ENCODE assay signal across 18 cellular contexts in genomic region chr11:2787816-2788750, GRCh38.
DNase-seq lines count a peak whose midpoint lies in the region; ATAC-seq and TF ChIP-seq lines count a peak whose summit lies in the region.
"Had no signal": no experiment of that assay in that cellular context is flagged by ENCODE, and none has a peak within 500 bp of the region (broad histone marks: within the 10 kb centered on the region; RNA-seq: fewer than 3 reads in every experiment).

No MANE protein-coding gene starts in this region.

- H3K27ac ChIP-seq in coronary artery (no peak overlapping the region), left lung (no peak overlapping the region), smooth muscle cell (ENCODE audit: low read depth) (no peak overlapping the region), trophoblast cell (ENCODE audit: low read depth, low read length) (no peak overlapping the region)
- H3K27ac ChIP-seq: HL-60, psoas muscle had no signal

- no peaks in the 10 kb centered on the region for H3K79me2 ChIP-seq in smooth muscle cell (ENCODE audit: low read depth)
- H3K79me2 ChIP-seq in trophoblast cell (ENCODE audit: control insufficient read depth, insufficient read depth, low read length, poor library complexity) = no peaks in the 10 kb centered on the region

- H3K36me3 ChIP-seq in left lung = no peaks in the 10 kb centered on the region
- H3K36me3 ChIP-seq in smooth muscle cell (ENCODE audit: low read depth) = no peaks in the 10 kb centered on the region
- no peaks in the 10 kb centered on the region for H3K36me3 ChIP-seq in trophoblast cell (ENCODE audit: control insufficient read depth in 1 of 2, insufficient read depth in 2 of 2, low read length in 2 of 2)
- H3K36me3 ChIP-seq: gastroesophageal sphincter, MG63 had no signal

- no peaks in the 10 kb centered on the region for H3K9me3 Mint-ChIP-seq in activated CD4-positive, alpha-beta memory T cell treated with anti-CD3 and anti-CD28 coated beads for 36 hours
- H3K9me3 Mint-ChIP-seq in activated CD4-positive, alpha-beta memory T cell treated with anti-CD3 and anti-CD28 coated beads, Interleukin-2, amount 10 ng/mL, durations not matched to agents 7 days and 5 days = no peaks in the 10 kb centered on the region
- H3K9me3 Mint-ChIP-seq: activated CD4-positive, alpha-beta T cell treated with anti-CD3 and anti-CD28 coated beads, Interleukin-2, amount 10 ng/mL, durations not matched to agents 7 days and 5 days had no signal

- H3K4me2 ChIP-seq in smooth muscle cell (peak overlapping the region; percentile 71), trophoblast cell (ENCODE audit: low read length) (no peak overlapping the region)

- H4K20me1 ChIP-seq in smooth muscle cell (ENCODE audit: low read depth) = no peaks in the 10 kb centered on the region

- no peaks in the 10 kb centered on the region for H3K9me3 ChIP-seq in left lung
- H3K9me3 ChIP-seq in smooth muscle cell (replicated peaks; ENCODE audit: low read depth) = no peaks in the 10 kb centered on the region
- H3K9me3 ChIP-seq in trophoblast cell (ENCODE audit: insufficient read depth, low read depth, low read length) = peaks cover 4% of the 10 kb centered on the region
- H3K9me3 ChIP-seq: gastroesophageal sphincter, MG63, psoas muscle had no signal

- no peaks in the 10 kb centered on the region for H3F3A ChIP-seq in smooth muscle cell (ENCODE audit: low read depth)

- no peak overlapping the region for H2BK5ac ChIP-seq in trophoblast cell (ENCODE audit: low read depth, low read length, poor library complexity)

- H4K12ac ChIP-seq in trophoblast cell (ENCODE audit: low read depth, low read length) = no peak overlapping the region

- H3K14ac ChIP-seq in trophoblast cell (ENCODE audit: low read length) = no peak overlapping the region

- H3K9ac ChIP-seq in smooth muscle cell (ENCODE audit: low read depth) (no peak overlapping the region), trophoblast cell (ENCODE audit: low read length) (no peak overlapping the region)

- H3K79me1 ChIP-seq in trophoblast cell (ENCODE audit: low read length) = no peaks in the 10 kb centered on the region

- CTCF ChIA-PET in activated CD4-positive, alpha-beta memory T cell treated with anti-CD3 and anti-CD28 coated beads for 36 hours (lab: Charles Lee) = no interaction called here
- CTCF ChIA-PET in activated CD4-positive, alpha-beta memory T cell treated with anti-CD3 and anti-CD28 coated beads, Interleukin-2, amount 10 ng/mL, durations not matched to agents 7 days and 5 days (lab: Charles Lee) = no interaction called here

- H3K36me3 Mint-ChIP-seq in activated CD4-positive, alpha-beta memory T cell treated with anti-CD3 and anti-CD28 coated beads for 36 hours = peaks cover 2% of the 10 kb centered on the region
- H3K36me3 Mint-ChIP-seq in activated CD4-positive, alpha-beta memory T cell treated with anti-CD3 and anti-CD28 coated beads, Interleukin-2, amount 10 ng/mL, durations not matched to agents 7 days and 5 days (ENCODE audit: low read depth) = no peaks in the 10 kb centered on the region

- POLR2A ChIA-PET in activated CD4-positive, alpha-beta memory T cell treated with anti-CD3 and anti-CD28 coated beads for 36 hours (lab: Charles Lee) = no interaction called here
- POLR2A ChIA-PET in activated CD4-positive, alpha-beta memory T cell treated with anti-CD3 and anti-CD28 coated beads, Interleukin-2, amount 10 ng/mL, durations not matched to agents 7 days and 5 days (lab: Charles Lee) = no interaction called here

- WGBS in smooth muscle cell (ENCODE audit: low lambda C conversion rate) = 68% methylated on average over 23 of the region's 24 CpGs
- WGBS in trophoblast cell (ENCODE audit: extremely low coverage, insufficient coverage, insufficient read length) = no CpG with 5 or more reads among the region's 24 CpGs

- no peak overlapping the region for H3K27ac Mint-ChIP-seq in activated CD4-positive, alpha-beta memory T cell treated with anti-CD3 and anti-CD28 coated beads for 36 hours
- no peak overlapping the region for H3K27ac Mint-ChIP-seq in activated CD4-positive, alpha-beta memory T cell treated with anti-CD3 and anti-CD28 coated beads, Interleukin-2, amount 10 ng/mL, durations not matched to agents 7 days and 5 days
- H3K27ac Mint-ChIP-seq: activated CD4-positive, alpha-beta T cell treated with anti-CD3 and anti-CD28 coated beads, Interleukin-2, amount 10 ng/mL, durations not matched to agents 7 days and 5 days; T-helper 17 cell had no signal

- no peak overlapping the region for H3K4ac ChIP-seq in trophoblast cell (ENCODE audit: low read depth, low read length)

- H2AFZ ChIP-seq in smooth muscle cell (ENCODE audit: low read depth) (peak overlapping the region; percentile 75), trophoblast cell (ENCODE audit: insufficient read depth, low read length, poor library complexity) (no peak overlapping the region)

- H2BK120ac ChIP-seq in trophoblast cell (ENCODE audit: insufficient read depth, low read length, poor library complexity) = no peak overlapping the region

- no peak for TF ChIP-seq CTCF in coronary artery (IDR thresholded peaks at IDR 0.05)
- no peak for TF ChIP-seq CTCF in left lung (IDR thresholded peaks at IDR 0.05)
- no peak for TF ChIP-seq CTCF in smooth muscle cell (IDR thresholded peaks at IDR 0.05; ENCODE audit: borderline replicate concordance, insufficient read depth, poor library complexity, severe bottlenecking)

- no peak overlapping the region for H2BK12ac ChIP-seq in trophoblast cell (ENCODE audit: low read length)

- no peaks in the 10 kb centered on the region for H3K27me3 Mint-ChIP-seq in activated CD4-positive, alpha-beta memory T cell treated with anti-CD3 and anti-CD28 coated beads for 36 hours
- peaks cover 8% of the 10 kb centered on the region for H3K27me3 Mint-ChIP-seq in activated CD4-positive, alpha-beta memory T cell treated with anti-CD3 and anti-CD28 coated beads, Interleukin-2, amount 10 ng/mL, durations not matched to agents 7 days and 5 days
- H3K27me3 Mint-ChIP-seq: T-helper 17 cell had no signal

- H3K4me1 Mint-ChIP-seq in activated CD4-positive, alpha-beta memory T cell treated with anti-CD3 and anti-CD28 coated beads for 36 hours (ENCODE audit: low read depth) = peaks cover 7% of the 10 kb centered on the region
- H3K4me1 Mint-ChIP-seq in activated CD4-positive, alpha-beta memory T cell treated with anti-CD3 and anti-CD28 coated beads, Interleukin-2, amount 10 ng/mL, durations not matched to agents 7 days and 5 days = no peaks in the 10 kb centered on the region
- H3K4me1 Mint-ChIP-seq: activated CD4-positive, alpha-beta T cell treated with anti-CD3 and anti-CD28 coated beads, Interleukin-2, amount 10 ng/mL, durations not matched to agents 7 days and 5 days; T-helper 17 cell had no signal

- ATAC-seq in left lung (no peak), GM18519 (IDR thresholded peaks at IDR 0.05; ENCODE audit: low FRiP score, unreplicated experiment) (no peak)
- ATAC-seq: gastroesophageal sphincter, left lobe of liver, psoas muscle, T-helper 17 cell had no signal

- H4K91ac ChIP-seq in trophoblast cell (ENCODE audit: low read depth, low read length) = no peak overlapping the region

- H3K4me1 ChIP-seq in left lung (peaks cover 0 to 12% of the 10 kb centered on the region in 2 donors), smooth muscle cell (ENCODE audit: low read depth) (peaks cover 13% of the 10 kb centered on the region), trophoblast cell (ENCODE audit: control insufficient read depth in 1 of 2, insufficient read depth in 2 of 2, low read length in 2 of 2) (peaks cover 8% of the 10 kb centered on the region in 2 experiments)
- H3K4me1 ChIP-seq: psoas muscle had no signal

- peak; percentile 3 for DNase-seq in activated CD4-positive, alpha-beta memory T cell treated with anti-CD3 and anti-CD28 coated beads for 36 hours
- no peak for DNase-seq in activated CD4-positive, alpha-beta memory T cell treated with anti-CD3 and anti-CD28 coated beads, Interleukin-2, amount 10 ng/mL, durations not matched to agents 7 days and 5 days
- DNase-seq in coronary artery (ENCODE audit: low spot score) (peak; percentile 60), left lung (peak; percentile 17 to 49), smooth muscle cell (lab: John Stamatoyannopoulos, UW; ENCODE audit: unreplicated experiment) (no peak), DMS 273 treated with DMSO at 0.1 percent for 48 hours (lab: John Stamatoyannopoulos, UW) (no peak), trophoblast cell (no peak)
- DNase-seq: 8988T; activated CD4-positive, alpha-beta T cell treated with anti-CD3 and anti-CD28 coated beads, Interleukin-2, amount 10 ng/mL, durations not matched to agents 7 days and 5 days; effector CD8-positive, alpha-beta T cell; MG63; NCI-H2171 treated with DMSO at 0.1 percent for 48 hours had no signal

- H3K18ac ChIP-seq in trophoblast cell (ENCODE audit: low read length) = no peak overlapping the region

- intact Hi-C loops in activated CD4-positive, alpha-beta memory T cell treated with anti-CD3 and anti-CD28 coated beads for 36 hours (cut with micrococcal nuclease) = no loop called here
- intact Hi-C loops in left lung (cut with DNase I) = no loop called here

- H4K8ac ChIP-seq in trophoblast cell (ENCODE audit: low read depth, low read length) = no peak overlapping the region

- H3K4me3 ChIP-seq in coronary artery = no peak overlapping the region
- no peak overlapping the region for H3K4me3 ChIP-seq in left lung
- H3K4me3 ChIP-seq in smooth muscle cell = peak overlapping the region; percentile 21
- no peak overlapping the region for H3K4me3 ChIP-seq in trophoblast cell (ENCODE audit: low read depth, low read length)
- H3K4me3 ChIP-seq: gastroesophageal sphincter, MG63, psoas muscle had no signal

- peaks cover 0 to 18% of the 10 kb centered on the region in 2 donors for H3K27me3 ChIP-seq in left lung
- H3K27me3 ChIP-seq in smooth muscle cell (ENCODE audit: low read depth) = no peaks in the 10 kb centered on the region
- H3K27me3 ChIP-seq in trophoblast cell (ENCODE audit: insufficient read depth, low read length) = no peaks in the 10 kb centered on the region
- H3K27me3 ChIP-seq: gastroesophageal sphincter had no signal

- no peak overlapping the region for H3K23ac ChIP-seq in trophoblast cell (ENCODE audit: low read length)

- no peak overlapping the region for H3K4me3 Mint-ChIP-seq in activated CD4-positive, alpha-beta memory T cell treated with anti-CD3 and anti-CD28 coated beads for 36 hours
- no peak overlapping the region for H3K4me3 Mint-ChIP-seq in activated CD4-positive, alpha-beta memory T cell treated with anti-CD3 and anti-CD28 coated beads, Interleukin-2, amount 10 ng/mL, durations not matched to agents 7 days and 5 days
- H3K4me3 Mint-ChIP-seq: activated CD4-positive, alpha-beta T cell treated with anti-CD3 and anti-CD28 coated beads, Interleukin-2, amount 10 ng/mL, durations not matched to agents 7 days and 5 days; T-helper 17 cell had no signal

- H2AK5ac ChIP-seq in trophoblast cell (ENCODE audit: low read length) = no peak overlapping the region

Comparison
In these comparisons a context has a peak if more than half of its experiments do, and no peak if none do; other contexts are left out.
1. DNase-seq: peak in activated CD4-positive, alpha-beta memory T cell treated with anti-CD3 and anti-CD28 coated beads for 36 hours (single experiment), coronary artery (single experiment) and left lung (2 of 2); none in activated CD4-positive, alpha-beta memory T cell treated with anti-CD3 and anti-CD28 coated beads, Interleukin-2, amount 10 ng/mL, durations not matched to agents 7 days and 5 days (single experiment), smooth muscle cell (single experiment), DMS 273 treated with DMSO at 0.1 percent for 48 hours (single experiment) and trophoblast cell (0 of 2).